Comparison of ENCODE assay signal across 19 cellular contexts in genomic region chr1:209542585-209542984, GRCh38. TPM values are rescaled to one million over a fixed set of nuclear protein-coding genes. Genes with fewer than 3 reads are reported as not detected.
DNase-seq lines count a peak whose midpoint lies in the region; FAIRE-seq and TF ChIP-seq lines count a peak whose summit lies in the region.
"Had no signal": no experiment of that assay in that cellular context is flagged by ENCODE, and none has a peak within 500 bp of the region (broad histone marks: within the 10 kb centered on the region; RNA-seq: fewer than 3 reads in every experiment).

No MANE protein-coding gene starts in this region.

- H3K4me3 Mint-ChIP-seq in astrocyte (ENCODE audit: unreplicated experiment) = no peak overlapping the region
- H3K4me3 Mint-ChIP-seq: memory B cell, nephron, T-cell had no signal

- no peaks in the 10 kb centered on the region for H4K20me1 ChIP-seq in GM23248 (ENCODE audit: insufficient read depth)
- H4K20me1 ChIP-seq in astrocyte (ENCODE audit: insufficient read depth, low read length) = no peaks in the 10 kb centered on the region

- peaks cover 22% of the 10 kb centered on the region for H3K4me1 Mint-ChIP-seq in astrocyte (ENCODE audit: low read depth, unreplicated experiment)
- H3K4me1 Mint-ChIP-seq: memory B cell, T-cell had no signal

- no peak for TF ChIP-seq CTCF in astrocyte (IDR thresholded peaks at IDR 0.05; ENCODE audit: insufficient read depth, low read depth, low read length)

- H3K27me3 Mint-ChIP-seq in astrocyte (ENCODE audit: low read depth, unreplicated experiment) = peaks cover 21% of the 10 kb centered on the region

- no peaks in the 10 kb centered on the region for H3K9me3 ChIP-seq in GM23248 (ENCODE audit: low read depth)
- H3K9me3 ChIP-seq in astrocyte (ENCODE audit: insufficient read depth, low read depth, low read length) = no peaks in the 10 kb centered on the region

- no peak overlapping the region for H3K4me2 ChIP-seq in GM23248 (ENCODE audit: unreplicated experiment)
- peak overlapping the region; percentile 9 for H3K4me2 ChIP-seq in astrocyte (ENCODE audit: low read length)

- FAIRE-seq in astrocyte (lab: Jason Lieb, UNC) = no peak

- H3K27ac Mint-ChIP-seq in astrocyte (ENCODE audit: unreplicated experiment) = no peak overlapping the region
- H3K27ac Mint-ChIP-seq: memory B cell, nephron, progenitor cell of endocrine pancreas, T-cell had no signal

- no peaks in the 10 kb centered on the region for H3K79me2 ChIP-seq in GM23248 (ENCODE audit: insufficient read depth)
- no peaks in the 10 kb centered on the region for H3K79me2 ChIP-seq in astrocyte (ENCODE audit: insufficient read depth, low read length)

- H3K4me1 ChIP-seq in GM23248 (ENCODE audit: insufficient read depth) (no peaks in the 10 kb centered on the region), astrocyte (ENCODE audit: insufficient read depth, low read length) (peaks cover 10% of the 10 kb centered on the region)

- H3K9me3 Mint-ChIP-seq in astrocyte (ENCODE audit: unreplicated experiment) = no peaks in the 10 kb centered on the region
- H3K9me3 Mint-ChIP-seq: memory B cell, nephron, T-cell had no signal

- H3F3A ChIP-seq in GM23248 (ENCODE audit: insufficient read depth) = no peaks in the 10 kb centered on the region

- DNase-seq in GM23248 (peak; percentile 9), M059J (ENCODE audit: low read depth) (peak; percentile 96), astrocyte (ENCODE audit: low read depth) (peak; percentile 78), kidney tubule cell (ENCODE audit: low spot score) (peak; percentile 100), NCI-H1930 (lab: John Stamatoyannopoulos, UW) (no peak), NCI-H2029 treated with DMSO at 0.1 percent for 48 hours (lab: John Stamatoyannopoulos, UW) (no peak)
- DNase-seq in activated CD4-positive, alpha-beta T cell treated with anti-CD3 and anti-CD28 coated beads for 48 hours = no peak
- no peak for DNase-seq in central memory CD4-positive, alpha-beta T cell
- DNase-seq: activated effector memory CD4-positive, alpha-beta T cell treated with anti-CD3 and anti-CD28 coated beads, Interleukin-2, amount 50 U/mL, for 16 hours; aorta; COR-L47; NCI-H1105; NCI-H774; T-cell; trophoblast cell had no signal

- H3K36me3 ChIP-seq in GM23248 (ENCODE audit: low read depth) (no peaks in the 10 kb centered on the region), astrocyte (ENCODE audit: insufficient read depth, low read length) (no peaks in the 10 kb centered on the region)

- H2AFZ ChIP-seq in GM23248 = no peak overlapping the region
- H2AFZ ChIP-seq in astrocyte (ENCODE audit: low read depth, low read length) = no peak overlapping the region

- H3K4me3 ChIP-seq in GM23248 (no peak overlapping the region), astrocyte (ENCODE audit: insufficient read depth, low read depth, low read length) (no peak overlapping the region)
- H3K4me3 ChIP-seq: coronary artery had no signal

- H3K27me3 ChIP-seq in GM23248 (replicated peaks; ENCODE audit: insufficient read depth) (peaks cover 19% of the 10 kb centered on the region), astrocyte (ENCODE audit: insufficient read depth, low read length) (peaks cover 12% of the 10 kb centered on the region)

- H3K9me2 ChIP-seq in GM23248 (ENCODE audit: insufficient read depth) = no peaks in the 10 kb centered on the region

- in situ Hi-C loops in GM23248 (cut with MboI) = no loop called here

- H3K27ac ChIP-seq in GM23248 (no peak overlapping the region), astrocyte (ENCODE audit: low read depth, low read length) (no peak overlapping the region)
- H3K27ac ChIP-seq: coronary artery had no signal

- no peaks in the 10 kb centered on the region for H3K36me3 Mint-ChIP-seq in astrocyte (ENCODE audit: low read depth, unreplicated experiment)
- H3K36me3 Mint-ChIP-seq: memory B cell, T-cell had no signal

- H3K9ac ChIP-seq in GM23248 = no peak overlapping the region
- no peak overlapping the region for H3K9ac ChIP-seq in astrocyte (ENCODE audit: low read length)

RNA-seq across cellular contexts. Expression of gene CAMK1G, which starts 40.9 kb away (rescaled TPM):
- total RNA-seq in GM23248 (2014; rRNA removed; shearing (Covaris generic)) = 0.11 TPM in 1 of 2 replicates, not detected in the other
- polyA plus RNA-seq in GM23248 (2016; fragmentation: Nextera tagmentation; extraction: Ambion mirVana) = 0.24 TPM in 1 of 2 replicates, not detected in the other
- total RNA-seq in M059J (2014; rRNA removed; shearing (Covaris generic)) = 3.0 and 4.5 TPM in 2 replicates
- 0.41 and 0.45 TPM in 2 replicates for total RNA-seq in astrocyte
- total RNA-seq: T-cell had no signal

Comparison
In these comparisons a context has a peak if more than half of its experiments do, and no peak if none do; other contexts are left out.
1. DNase-seq: peak in GM23248 (single experiment), M059J (single experiment), astrocyte (single experiment) and kidney tubule cell (single experiment); none in activated CD4-positive, alpha-beta T cell treated with anti-CD3 and anti-CD28 coated beads for 48 hours (single experiment), central memory CD4-positive, alpha-beta T cell (single experiment), NCI-H1930 (0 of 2) and NCI-H2029 treated with DMSO at 0.1 percent for 48 hours (single experiment).